Comparison of ENCODE assay signal across 1 cellular context in genomic region chr9:113593682-113594281, GRCh38.
TF ChIP-seq lines count a peak whose summit lies in the region.

No MANE protein-coding gene starts in this region.

TF ChIP-seq in H1, 55 proteins besides CTCF, POLR2A, EP300 and RAD21 (continued from another document):
- no peak for TF ChIP-seq CHD7 (IDR thresholded peaks at IDR 0.05; ENCODE audit: insufficient replicate concordance, low read length)
- TF ChIP-seq KDM5A (IDR thresholded peaks at IDR 0.05; ENCODE audit: low read length): no peak
- peak; percentile 20; the same call in 1 of the 2 replicates for TF ChIP-seq JUND (IDR thresholded peaks at IDR 0.05; ENCODE audit: low read length)
